ENCODE assay signal across 8 cellular contexts in the genomic region with DNA sequence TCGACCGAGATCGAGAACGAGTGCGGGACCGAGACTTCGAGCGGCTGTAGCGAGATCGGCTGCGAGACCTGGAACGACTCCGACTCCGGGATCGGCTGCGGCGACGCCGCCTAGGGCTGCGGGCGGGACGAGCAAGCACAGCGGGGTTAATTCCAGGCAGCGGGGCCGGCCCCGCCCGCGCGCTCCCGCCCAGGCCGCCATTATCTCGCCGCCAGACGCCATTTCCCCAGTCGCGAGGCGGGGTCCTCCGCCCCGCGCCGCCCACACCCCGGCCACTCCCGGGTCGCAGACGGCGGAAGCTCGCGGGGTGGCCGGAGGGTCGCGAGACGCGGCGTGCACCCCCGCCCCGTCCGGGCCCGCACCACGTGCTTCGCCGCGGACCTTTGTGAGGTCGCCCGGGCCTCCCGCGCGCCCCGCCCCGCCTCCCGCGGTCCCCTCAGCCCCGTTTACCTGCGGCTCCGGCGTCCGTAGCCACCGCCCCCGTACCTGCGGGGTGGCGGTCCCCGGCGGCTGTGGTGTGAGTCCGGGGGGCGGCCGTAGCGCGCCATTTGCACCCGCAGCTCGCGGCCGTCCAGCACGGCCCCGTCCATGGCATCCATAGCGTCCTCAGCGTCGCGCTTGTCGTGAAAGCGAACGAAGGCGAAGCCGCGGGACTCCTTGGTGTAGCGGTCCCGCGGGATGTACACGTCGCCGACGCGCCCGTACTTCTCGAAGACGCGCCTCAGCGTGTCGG. TPM values are rescaled to one million over a fixed set of nuclear protein-coding genes. Genes with fewer than 3 reads are reported as not detected.
DNase-seq lines count a peak whose midpoint lies in the region; ATAC-seq, FAIRE-seq and TF ChIP-seq lines count a peak whose summit lies in the region.

No MANE protein-coding gene starts in this region.

- intact Hi-C loops in Caco-2 (cut with micrococcal nuclease; ENCODE audit: unreplicated experiment) = loop anchor here (1.0 kb wide), 1 partner anchor 25 kb away; no protein-coding TSS in a partner anchor
- intact Hi-C loops in kidney (cut with DNase I) = no loop called here

- no peaks in the 10 kb centered on the region for H3K9me3 Mint-ChIP-seq in Caco-2 (ENCODE audit: unreplicated experiment)

- TF ChIP-seq CTCF in Caco-2 (IDR thresholded peaks at IDR 0.05; ENCODE audit: insufficient read depth in 1 of 2, low read depth in 1 of 2, low read length in 1 of 2, severe bottlenecking in 1 of 2, unreplicated experiment in 1 of 2) (peak; percentile 8 to 15), WI38 (IDR thresholded peaks at IDR 0.05; ENCODE audit: low read depth, low read length) (peak; percentile 14; the same call in 1 of the 2 replicates), kidney (IDR thresholded peaks at IDR 0.05; ENCODE audit: borderline replicate concordance, extremely low read depth, insufficient read depth) (no peak)

- peak overlapping the region; percentile 96 for H3K27ac Mint-ChIP-seq in Caco-2 (ENCODE audit: unreplicated experiment)

- no peaks in the 10 kb centered on the region for H3K9me3 ChIP-seq in Caco-2
- H3K9me3 ChIP-seq in kidney (ENCODE audit: control insufficient read depth in 1 of 2, low read length in 2 of 2) = no peaks in the 10 kb centered on the region

- no peaks in the 10 kb centered on the region for H3K27me3 Mint-ChIP-seq in Caco-2 (ENCODE audit: insufficient read depth, unreplicated experiment)

- peak; percentile 75 to 82 for DNase-seq in Caco-2
- peak; percentile 39 for DNase-seq in LHCN-M2 (ENCODE audit: low read depth)
- DNase-seq in caudate nucleus (lab: John Stamatoyannopoulos, UW) = peak in 55 of 61 donors; percentile 17 to 82 (median 60)
- peak; percentile 94 for DNase-seq in kidney
- peak; percentile 74 for DNase-seq in stimulated activated CD4-positive, alpha-beta T cell treated with anti-CD3 and anti-CD28 coated beads, Interleukin-15, amount 100 ng/mL, for 24 hours
- no peak for DNase-seq in NCI-H2107 (lab: John Stamatoyannopoulos, UW)

- H3K4me1 Mint-ChIP-seq in Caco-2 (ENCODE audit: low read depth, unreplicated experiment) = peaks cover 21% of the 10 kb centered on the region

- CTCF ChIA-PET in Caco-2 (lab: Charles Lee) = interaction anchor here (0.7 to 1.4 kb wide), 2 partner anchors 9 kb away, joined by 3 to 4 read pairs; a partner anchor contains a TSS

- no peaks in the 10 kb centered on the region for H3K27me3 ChIP-seq in Caco-2 (replicated peaks; ENCODE audit: control insufficient read depth, insufficient read depth, low read length)

- ATAC-seq in GM21447 (IDR thresholded peaks at IDR 0.05; ENCODE audit: unreplicated experiment) = peak; percentile 8

- H3K4me3 Mint-ChIP-seq in Caco-2 (ENCODE audit: unreplicated experiment) = peak overlapping the region; percentile 96

- H3K36me3 ChIP-seq in Caco-2 (ENCODE audit: control insufficient read depth, insufficient read depth, low read length) = peaks cover 11% of the 10 kb centered on the region
- H3K36me3 ChIP-seq in kidney (ENCODE audit: control insufficient read depth in 1 of 2, insufficient read depth in 2 of 2, low read length in 2 of 2) = peaks cover 23 to 40% of the 10 kb centered on the region in 2 donors

- H3K4me3 ChIP-seq in Caco-2 (ENCODE audit: low read depth, low read length) (peak overlapping the region; percentile 97), WI38 (ENCODE audit: low read depth, low read length) (peak overlapping the region; percentile 95), kidney (ENCODE audit: low read length in 2 of 2) (peak overlapping the region; percentile 95 to 97)

- peak overlapping the region; percentile 93 to 96 for H3K9ac ChIP-seq in kidney (ENCODE audit: low read length in 2 of 2)

- H3K27ac ChIP-seq in caudate nucleus (ENCODE audit: low read depth, low read length) (peak overlapping the region; percentile 100), kidney (ENCODE audit: low read depth in 2 of 2, low read length in 2 of 2) (peak overlapping the region; percentile 99 to 100)

- POLR2A ChIA-PET in Caco-2 (lab: Charles Lee) = interaction anchor here (0.6 to 1.6 kb wide), 5 partner anchors 9 to 555 kb away, joined by 3 to 17 read pairs (median 5); no protein-coding TSS in a partner anchor

- H3K4me1 ChIP-seq in Caco-2 = peaks cover 18% of the 10 kb centered on the region
- peaks cover 24 to 28% of the 10 kb centered on the region in 2 donors for H3K4me1 ChIP-seq in kidney (ENCODE audit: control insufficient read depth in 1 of 2, insufficient read depth in 1 of 2, low read depth in 1 of 2, low read length in 2 of 2)

- BruUV-seq in Caco-2 (replicated peaks; lab: Mats Ljungman, UMichigan) = no TSS peak

- peaks cover 82% of the 10 kb centered on the region for H3K36me3 Mint-ChIP-seq in Caco-2 (ENCODE audit: insufficient read depth, unreplicated experiment)

- FAIRE-seq in kidney (lab: Jason Lieb, UNC) = no peak

RNA-seq across cellular contexts. Expression of a gene that starts 0.6 kb away (rescaled TPM):
- total RNA-seq in Caco-2 (2022) (349 and 356 TPM in 2 replicates), LHCN-M2 (2014; rRNA removed) (387 and 481 TPM in 2 replicates), kidney (155 TPM)
- polyA plus RNA-seq in LHCN-M2 (2012) = 147 TPM
- polyA plus RNA-seq in kidney (ENCODE audit: insufficient read depth, low read depth, low replicate concordance) = 129 TPM

RNA-seq across cellular contexts. Expression of a gene that starts 1.4 kb away (rescaled TPM):
- 40.4 and 47.5 TPM in 2 replicates for total RNA-seq in Caco-2 (2022)
- total RNA-seq in LHCN-M2 (2014; rRNA removed) = 30.5 and 31.0 TPM in 2 replicates
- polyA plus RNA-seq in LHCN-M2 (2012) = 15.2 TPM
- total RNA-seq in kidney = 22.6 TPM
- 12.5 TPM for polyA plus RNA-seq in kidney (ENCODE audit: insufficient read depth, low read depth, low replicate concordance)

RNA-seq across cellular contexts. Expression of a gene that starts 9.9 kb away (rescaled TPM):
- 37.7 and 38.8 TPM in 2 replicates for total RNA-seq in Caco-2 (2022)
- total RNA-seq in LHCN-M2 (2014; rRNA removed) = 40.5 and 41.2 TPM in 2 replicates
- 38.5 TPM for polyA plus RNA-seq in LHCN-M2 (2012)
- 38.2 TPM for total RNA-seq in kidney
- 53.0 TPM for polyA plus RNA-seq in kidney (ENCODE audit: insufficient read depth, low read depth, low replicate concordance)

RNA-seq across cellular contexts. Expression of a gene that starts 10.1 kb away (rescaled TPM):
- total RNA-seq in Caco-2 (2022) (37.4 and 48.2 TPM in 2 replicates), LHCN-M2 (2014; rRNA removed) (29.3 and 34.5 TPM in 2 replicates), kidney (23.6 TPM)
- polyA plus RNA-seq in LHCN-M2 (2012) = 36.2 TPM
- 34.3 TPM for polyA plus RNA-seq in kidney (ENCODE audit: insufficient read depth, low read depth, low replicate concordance)

RNA-seq across cellular contexts. Expression of a gene that starts 25.8 kb away (rescaled TPM):
- total RNA-seq in Caco-2 (2022) (66.8 and 70.2 TPM in 2 replicates), LHCN-M2 (2014; rRNA removed) (470 and 568 TPM in 2 replicates), kidney (130 TPM)
- 354 TPM for polyA plus RNA-seq in LHCN-M2 (2012)
- 72.4 TPM for polyA plus RNA-seq in kidney (ENCODE audit: insufficient read depth, low read depth, low replicate concordance)
